Comparison of ENCODE assay signal across 1 cellular context in genomic region chr1:178931843-178932551, GRCh38.
TF ChIP-seq lines count a peak whose summit lies in the region.

No MANE protein-coding gene starts in this region.

TF ChIP-seq in GM23338, 12 proteins besides CTCF, POLR2A, EP300 and RAD21 (continued from another document):
- TF ChIP-seq REST (IDR thresholded peaks at IDR 0.05; ENCODE audit: unreplicated experiment): no peak
